Comparison of ENCODE assay signal across 25 cellular contexts in genomic region chr12:74790958-74791357, GRCh38.
"Had no signal": no experiment of that assay in that cellular context is flagged by ENCODE, and none has a peak within 500 bp of the region (broad histone marks: within the 10 kb centered on the region; RNA-seq: fewer than 3 reads in every experiment).

No MANE protein-coding gene starts in this region.

- H2AFZ ChIP-seq: parathyroid adenoma had no signal

- H3K4me1 ChIP-seq: breast epithelium, foreskin keratinocyte, left ventricle myocardium inferior, parathyroid adenoma, uterus had no signal

- H3K9me3 ChIP-seq: mucosa of descending colon, uterus had no signal

- DNase-seq: activated CD4-positive, alpha-beta memory T cell treated with anti-CD3 and anti-CD28 coated beads for 36 hours; activated CD4-positive, alpha-beta T cell treated with anti-CD3 and anti-CD28 coated beads, Interleukin-2, amount 10 ng/mL, durations not matched to agents 24 days and 14 days; activated CD4-positive, CD25-positive, alpha-beta regulatory T cell treated with anti-CD3 and anti-CD28 coated beads, Interleukin-2, amount 50 U/mL, for 72 hours; activated CD8-positive, alpha-beta memory T cell treated with anti-CD3 and anti-CD28 coated beads, Interleukin-2, amount 50 U/mL, for 48 hours; activated gamma-delta T cell treated with Interleukin-2 at 50 U/mL for 16 hours; activated T-cell treated with anti-CD3 and anti-CD28 coated beads, Interleukin-2, amount 50 U/mL, for 4 hours; central memory CD4-positive, alpha-beta T cell; foreskin keratinocyte; left ventricle myocardium inferior; mucosa of descending colon; occipital lobe; right cardiac atrium; stimulated activated CD4-positive, alpha-beta T cell treated with anti-CD3 and anti-CD28 coated beads, Interleukin-4, amount 100 ng/mL, for 1 hour; T-helper 1 cell; uterus; WERI-Rb-1 had no signal

- H3K36me3 Mint-ChIP-seq: activated CD4-positive, alpha-beta memory T cell treated with anti-CD3 and anti-CD28 coated beads for 36 hours; type B pancreatic cell had no signal

- H3K79me2 ChIP-seq: parathyroid adenoma had no signal

- H3K27ac Mint-ChIP-seq: activated CD4-positive, alpha-beta memory T cell treated with anti-CD3 and anti-CD28 coated beads for 36 hours; activated CD4-positive, alpha-beta T cell treated with anti-CD3 and anti-CD28 coated beads, Interleukin-2, amount 10 ng/mL, durations not matched to agents 24 days and 14 days; activated naive CD4-positive, alpha-beta T cell treated with anti-CD3 and anti-CD28 coated beads, Interleukin-2, amount 50 U/mL, for 24 hours; activated T-helper 17 cell treated with anti-CD3 and anti-CD28 coated beads, Interleukin-2, amount 50 U/mL, for 72 hours; stimulated activated naive CD8-positive, alpha-beta T cell treated with anti-CD3 and anti-CD28 coated beads, Interleukin-15, Interleukin-2, amounts not matched to agents 100 ng/mL and 50 ng/mL, for 24 hours; type B pancreatic cell had no signal

- ATAC-seq: activated T-cell treated with anti-CD3 and anti-CD28 coated beads, Interleukin-2, amount 50 U/mL, for 4 hours; activated T-helper 17 cell treated with anti-CD3 and anti-CD28 coated beads, Interleukin-2, amount 50 U/mL, for 72 hours; esophagus mucosa; foreskin keratinocyte; mucosa of descending colon; right cardiac atrium had no signal

- H3K9ac ChIP-seq: parathyroid adenoma had no signal

- H3K4me1 Mint-ChIP-seq: activated CD4-positive, alpha-beta T cell treated with anti-CD3 and anti-CD28 coated beads, Interleukin-2, amount 10 ng/mL, durations not matched to agents 24 days and 14 days; activated naive CD4-positive, alpha-beta T cell treated with anti-CD3 and anti-CD28 coated beads, Interleukin-2, amount 50 U/mL, for 24 hours; activated T-helper 17 cell treated with anti-CD3 and anti-CD28 coated beads, Interleukin-2, amount 50 U/mL, for 72 hours had no signal

- H3K27me3 Mint-ChIP-seq: activated CD4-positive, alpha-beta memory T cell treated with anti-CD3 and anti-CD28 coated beads for 36 hours; activated CD4-positive, alpha-beta T cell treated with anti-CD3 and anti-CD28 coated beads, Interleukin-2, amount 10 ng/mL, durations not matched to agents 24 days and 14 days; type B pancreatic cell had no signal

- H3K27ac ChIP-seq: breast epithelium, foreskin keratinocyte, left ventricle myocardium inferior, parathyroid adenoma, uterus, WERI-Rb-1 had no signal

- H3K27me3 ChIP-seq: breast epithelium, foreskin keratinocyte, uterus had no signal

- H3K4me3 ChIP-seq: breast epithelium, left ventricle myocardium inferior, lung, mucosa of descending colon, uterus had no signal

- H3K4me3 Mint-ChIP-seq: activated CD4-positive, alpha-beta memory T cell treated with anti-CD3 and anti-CD28 coated beads for 36 hours; activated CD4-positive, alpha-beta T cell treated with anti-CD3 and anti-CD28 coated beads, Interleukin-2, amount 10 ng/mL, durations not matched to agents 24 days and 14 days; activated naive CD4-positive, alpha-beta T cell treated with anti-CD3 and anti-CD28 coated beads, Interleukin-2, amount 50 U/mL, for 24 hours; activated T-cell treated with anti-CD3 and anti-CD28 coated beads, Interleukin-2, amount 50 U/mL, for 4 hours; activated T-helper 17 cell treated with anti-CD3 and anti-CD28 coated beads, Interleukin-2, amount 50 U/mL, for 72 hours; nephron; stimulated activated naive CD8-positive, alpha-beta T cell treated with anti-CD3 and anti-CD28 coated beads, Interleukin-15, Interleukin-2, amounts not matched to agents 100 ng/mL and 50 ng/mL, for 24 hours; type B pancreatic cell had no signal

- H3K36me3 ChIP-seq: breast epithelium, left ventricle myocardium inferior, uterus, WERI-Rb-1 had no signal

- H3K9me3 Mint-ChIP-seq: activated CD4-positive, alpha-beta memory T cell treated with anti-CD3 and anti-CD28 coated beads for 36 hours; activated CD4-positive, alpha-beta T cell treated with anti-CD3 and anti-CD28 coated beads, Interleukin-2, amount 10 ng/mL, durations not matched to agents 24 days and 14 days; activated naive CD4-positive, alpha-beta T cell treated with anti-CD3 and anti-CD28 coated beads, Interleukin-2, amount 50 U/mL, for 24 hours; activated T-cell treated with anti-CD3 and anti-CD28 coated beads, Interleukin-2, amount 50 U/mL, for 4 hours; activated T-helper 17 cell treated with anti-CD3 and anti-CD28 coated beads, Interleukin-2, amount 50 U/mL, for 72 hours; type B pancreatic cell had no signal
